In genomic region chr16:4327782-4328579, GRCh38 we compare ENCODE assay signal across 8 cellular contexts.
DNase-seq lines count a peak whose midpoint lies in the region; ATAC-seq, FAIRE-seq and TF ChIP-seq lines count a peak whose summit lies in the region.

No MANE protein-coding gene starts in this region.

- DNase-seq in Ammon's horn (ENCODE audit: low spot score), result peak; percentile 84
- peak; percentile 29 for DNase-seq in T1000 (lab: John Stamatoyannopoulos, UW)
- DNase-seq in caudate nucleus (lab: John Stamatoyannopoulos, UW), result peak in 57 of 61 donors; percentile 13 to 88 (median 64)
- no peak for DNase-seq in retinal pigment epithelial cell (ENCODE audit: low read depth)
- DNase-seq in urothelium cell line (ENCODE audit: low spot score), result no peak

- peak; percentile 58 for ATAC-seq in HG03432 (IDR thresholded peaks at IDR 0.05; ENCODE audit: unreplicated experiment)
- ATAC-seq in HG03571 (IDR thresholded peaks at IDR 0.05; ENCODE audit: unreplicated experiment), result no peak

- H3K9ac ChIP-seq in iPS-18a (ENCODE audit: low read length), result peak overlapping the region; percentile 58

- no peaks in the 10 kb centered on the region for H3K27me3 ChIP-seq in iPS-18a (ENCODE audit: control insufficient read depth, insufficient read depth, low read length)

- no peaks in the 10 kb centered on the region for H3K36me3 ChIP-seq in iPS-18a (ENCODE audit: control insufficient read depth, low read depth, low read length)

- H3K27ac ChIP-seq in caudate nucleus (ENCODE audit: low read depth, low read length) (peak overlapping the region; percentile 80), iPS-18a (ENCODE audit: low read length) (no peak overlapping the region)

- TF ChIP-seq CTCF in retinal pigment epithelial cell (conservative IDR thresholded peaks at IDR 0.05; ENCODE audit: low read depth, low read length), result peak; percentile 71

- FAIRE-seq in urothelium cell line (lab: Jason Lieb, UNC), result no peak

- peak overlapping the region; percentile 58 for H3K4me3 ChIP-seq in iPS-18a (ENCODE audit: low read length)
- peak overlapping the region; percentile 33 for H3K4me3 ChIP-seq in retinal pigment epithelial cell (ENCODE audit: low read length)

- no peaks in the 10 kb centered on the region for H3K9me3 ChIP-seq in iPS-18a (ENCODE audit: control insufficient read depth, low read depth, low read length)

- H3K4me1 ChIP-seq in iPS-18a (ENCODE audit: control insufficient read depth, low read depth, low read length), result peaks cover 23% of the 10 kb centered on the region

Comparison
In these comparisons a context has a peak if more than half of its experiments do, and no peak if none do; other contexts are left out.
1. DNase-seq: peak in Ammon's horn (single experiment), T1000 (single experiment) and caudate nucleus (57 of 61); none in retinal pigment epithelial cell (single experiment) and urothelium cell line (single experiment).